In genomic region chr5:176406436-176407052, GRCh38 we compare ENCODE assay signal across 27 cellular contexts. TPM values are rescaled to one million over a fixed set of nuclear protein-coding genes. Genes with fewer than 3 reads are reported as not detected.
DNase-seq lines count a peak whose midpoint lies in the region; ATAC-seq, FAIRE-seq and TF ChIP-seq lines count a peak whose summit lies in the region.
"Had no signal": no experiment of that assay in that cellular context is flagged by ENCODE, and none has a peak within 500 bp of the region (broad histone marks: within the 10 kb centered on the region; RNA-seq: fewer than 3 reads in every experiment).

No MANE protein-coding gene starts in this region.

- H3K27ac ChIP-seq in A549 (no peak overlapping the region), KMS-11 (peak overlapping the region; percentile 94), angular gyrus (ENCODE audit: low read depth, low read length) (peak overlapping the region; percentile 29)
- H3K27ac ChIP-seq: parathyroid adenoma had no signal

- no peaks in the 10 kb centered on the region for H4K20me1 ChIP-seq in KMS-11 (ENCODE audit: insufficient read depth)

- H3K36me3 ChIP-seq in KMS-11 (ENCODE audit: insufficient read depth) (no peaks in the 10 kb centered on the region), mucosa of descending colon (ENCODE audit: low read depth) (no peaks in the 10 kb centered on the region)

- TF ChIP-seq CTCF in A549 (IDR thresholded peaks at IDR 0.05): no peak
- TF ChIP-seq CTCF in KMS-11 (conservative IDR thresholded peaks at IDR 0.05; ENCODE audit: low read depth, low read length): no peak
- TF ChIP-seq CTCF in mucosa of descending colon (IDR thresholded peaks at IDR 0.05): no peak
- no peak for TF ChIP-seq CTCF in omental fat pad (IDR thresholded peaks at IDR 0.05)
- no peak for TF ChIP-seq CTCF in CD14-positive monocyte (IDR thresholded peaks at IDR 0.05)

- H3K4me1 ChIP-seq in A549 (peaks cover 10% of the 10 kb centered on the region; the same call in 1 of the 3 replicates), KMS-11 (ENCODE audit: low read depth, poor library complexity, severe bottlenecking) (peaks cover 52% of the 10 kb centered on the region), mucosa of descending colon (ENCODE audit: low read depth) (peaks cover 48% of the 10 kb centered on the region)

- CTCF ChIA-PET in A549 (lab: Yijun Ruan, JAX): interaction anchor here (0.6 to 5.7 kb wide), 11 partner anchors 10 to 464 kb away, joined by 3 to 49 read pairs (median 4); partner anchors contain the start of genes CLTB, FAF2 and TSPAN17

- intact Hi-C loops in mucosa of descending colon (cut with DNase I, micrococcal nuclease): no loop called here
- intact Hi-C loops in CD14-positive monocyte (cut with micrococcal nuclease): no loop called here

- POLR2A ChIA-PET in A549 (lab: Yijun Ruan, JAX): interaction anchor here (1.9 kb wide), 1 partner anchor 17 kb away, joined by 5 read pairs; no protein-coding TSS in a partner anchor

- no peak for TF ChIP-seq RAD21 in A549 (conservative IDR thresholded peaks at IDR 0.05 in 1 of 2, IDR thresholded peaks at IDR 0.05 in 1 of 2)

- WGBS in A549 (ENCODE audit: missing lambda C conversion rate): 86% methylated on average over 9 of the region's 9 CpGs

- no peak for FAIRE-seq in A549 (lab: Jason Lieb, UNC)
- FAIRE-seq: TTC549 had no signal

- no peak for TF ChIP-seq EP300 in A549 (IDR thresholded peaks at IDR 0.05)

- H3K9ac ChIP-seq in KMS-11: peak overlapping the region; percentile 60; the same call in 1 of the 2 replicates
- H3K9ac ChIP-seq: parathyroid adenoma had no signal

- H3K36me3 Mint-ChIP-seq in CD14-positive monocyte: peaks cover 68 to 82% of the 10 kb centered on the region in 2 donors

- no peak for DNase-seq in A549 (ENCODE audit: low read depth in 1 of 2, low spot score in 1 of 2)
- DNase-seq in mucosa of descending colon: peak in 2 of 3 donors; percentile 42 to 51
- DNase-seq in omental fat pad (ENCODE audit: low spot score): no peak
- no peak for DNase-seq in CD14-positive monocyte (ENCODE audit: low spot score)
- DNase-seq: activated naive CD4-positive, alpha-beta T cell treated with anti-CD3 and anti-CD28 coated beads for 36 hours; activated T-cell treated with anti-CD3 and anti-CD28 coated beads, Interleukin-2, amount 50 U/mL, for 72 hours; AML-193; CD4-positive, alpha-beta memory T cell; DMS 273 treated with DMSO at 0.1 percent for 48 hours; EL; NCI-H1092 treated with DMSO at 0.1 percent for 48 hours; NCI-H1694 treated with DMSO at 0.1 percent for 48 hours; NCI-H446 treated with DMSO at 0.1 percent for 48 hours; NCI-H774; retina; stimulated activated naive B cell treated with anti-CD40 and anti-IgM and Interleukin-4, amounts not matched to agents 10 μg/mL and 1 μg/mL and 100 μg/mL, for 72 hours; substantia nigra had no signal

- H3K27ac Mint-ChIP-seq in CD14-positive monocyte: peak overlapping the region in 2 of 7 donors; percentile 12 to 78
- H3K27ac Mint-ChIP-seq: activated naive CD4-positive, alpha-beta T cell treated with anti-CD3 and anti-CD28 coated beads for 36 hours; activated T-cell treated with anti-CD3 and anti-CD28 coated beads, Interleukin-2, amount 50 U/mL, for 72 hours; memory B cell; stimulated activated naive B cell treated with anti-CD40 and anti-IgM and Interleukin-4, amounts not matched to agents 10 μg/mL and 1 μg/mL and 100 μg/mL, for 72 hours had no signal

- H3K4me3 ChIP-seq in A549: no peak overlapping the region
- H3K4me3 ChIP-seq in KMS-11 (IDR thresholded peaks at IDR 0.05; ENCODE audit: insufficient read depth, low read depth, low read length): no peak overlapping the region
- no peak overlapping the region for H3K4me3 ChIP-seq in mucosa of descending colon

- ATAC-seq in A549 (peak; percentile 22 to 26; a peak in 4 of 6 replicates), mucosa of descending colon (peak; percentile 1), omental fat pad (ENCODE audit: low FRiP score) (no peak), HG03460 (IDR thresholded peaks at IDR 0.05; ENCODE audit: unreplicated experiment) (no peak), GM19463 (IDR thresholded peaks at IDR 0.05; ENCODE audit: unreplicated experiment) (no peak)
- ATAC-seq: activated T-cell treated with anti-CD3 and anti-CD28 coated beads, Interleukin-2, amount 50 U/mL, for 72 hours; left lobe of liver; stimulated activated naive B cell treated with anti-CD40 and anti-IgM and Interleukin-4, amounts not matched to agents 10 μg/mL and 1 μg/mL and 100 μg/mL, for 72 hours had no signal

- H3K27me3 Mint-ChIP-seq in CD14-positive monocyte (ENCODE audit: low read depth in 3 of 3): no peaks in the 10 kb centered on the region
- H3K27me3 Mint-ChIP-seq: CD4-positive, alpha-beta memory T cell; memory B cell; stimulated activated naive B cell treated with anti-CD40 and anti-IgM and Interleukin-4, amounts not matched to agents 10 μg/mL and 1 μg/mL and 100 μg/mL, for 72 hours had no signal

- H2AFZ ChIP-seq in KMS-11 (ENCODE audit: low read depth): no peak overlapping the region
- H2AFZ ChIP-seq: parathyroid adenoma had no signal

- H3K9me3 Mint-ChIP-seq in CD14-positive monocyte: peaks cover 0 to 2% (median 0%) of the 10 kb centered on the region in 7 donors
- H3K9me3 Mint-ChIP-seq: activated naive CD4-positive, alpha-beta T cell treated with anti-CD3 and anti-CD28 coated beads for 36 hours; activated T-cell treated with anti-CD3 and anti-CD28 coated beads, Interleukin-2, amount 50 U/mL, for 72 hours; brain; CD4-positive, alpha-beta memory T cell; memory B cell; neural crest cell; stimulated activated naive B cell treated with anti-CD40 and anti-IgM and Interleukin-4, amounts not matched to agents 10 μg/mL and 1 μg/mL and 100 μg/mL, for 72 hours had no signal

- no peaks in the 10 kb centered on the region for H3K79me2 ChIP-seq in KMS-11 (ENCODE audit: insufficient read depth, low read depth)

- H3K4me3 Mint-ChIP-seq in CD14-positive monocyte: no peak overlapping the region
- H3K4me3 Mint-ChIP-seq: activated naive CD4-positive, alpha-beta T cell treated with anti-CD3 and anti-CD28 coated beads for 36 hours; activated T-cell treated with anti-CD3 and anti-CD28 coated beads, Interleukin-2, amount 50 U/mL, for 72 hours; brain; CD4-positive, alpha-beta memory T cell; memory B cell; neural crest cell; stimulated activated naive B cell treated with anti-CD40 and anti-IgM and Interleukin-4, amounts not matched to agents 10 μg/mL and 1 μg/mL and 100 μg/mL, for 72 hours had no signal

- TF ChIP-seq POLR2A in A549 (IDR thresholded peaks at IDR 0.05; ENCODE audit: low read length): no peak

- H3K4me1 Mint-ChIP-seq in CD14-positive monocyte: peaks cover 8% of the 10 kb centered on the region
- H3K4me1 Mint-ChIP-seq: neural crest cell had no signal

- no peaks in the 10 kb centered on the region for H3K27me3 ChIP-seq in KMS-11 (ENCODE audit: insufficient read depth, low read depth)

- no peaks in the 10 kb centered on the region for H3K9me3 ChIP-seq in A549
- no peaks in the 10 kb centered on the region for H3K9me3 ChIP-seq in mucosa of descending colon

- no peak overlapping the region for H3K4me2 ChIP-seq in A549
- H3K4me2 ChIP-seq in KMS-11: peak overlapping the region; percentile 82

TF ChIP-seq in A549, 52 proteins besides CTCF, POLR2A, EP300 and RAD21 (continues in another document):
- TF ChIP-seq JUNB (IDR thresholded peaks at IDR 0.05): no peak

RNA-seq across cellular contexts. Expression of gene CLTB, which starts 9.8 kb away (rescaled TPM):
- 30.9 and 47.4 TPM in 2 replicates for polyA plus RNA-seq in A549 (2011; rRNA removed)
- 90.4 and 94.8 TPM in 2 replicates for polyA plus RNA-seq in A549 (2012; cell fraction: cytosol; rRNA removed)
- polyA plus RNA-seq in A549 (2012; cell fraction: nucleus; rRNA removed): 70.3 and 77.1 TPM in 2 replicates
- 42.2 to 49.8 TPM (median 44.1 TPM) in 3 replicates for polyA plus RNA-seq in A549 (2017; fragmentation: RNase III; extraction: RNeasy Plus Mini Kit Qiagen cat#74134 plus additional on column Dnase treatment)
- 17.0 and 19.8 TPM in 2 replicates for polyA minus RNA-seq in A549 (2011; rRNA and poly(A)+ RNA removed)
- total RNA-seq in mucosa of descending colon: 100 to 1,000 TPM; 144 to 234 (median 199) TPM
- 100 to 1,000 TPM; 119 to 171 (median 128) TPM for total RNA-seq in omental fat pad
- 10 to 100 TPM; 75.2 to 87.6 TPM for polyA plus RNA-seq in CD14-positive monocyte

RNA-seq across cellular contexts. Expression of gene HIGD2A, which starts 18.0 kb away (rescaled TPM):
- polyA plus RNA-seq in A549 (2011; rRNA removed): 102 and 114 TPM in 2 replicates
- polyA plus RNA-seq in A549 (2012; cell fraction: cytosol; rRNA removed): 284 and 313 TPM in 2 replicates
- 167 and 175 TPM in 2 replicates for polyA plus RNA-seq in A549 (2012; cell fraction: nucleus; rRNA removed)
- polyA plus RNA-seq in A549 (2017; fragmentation: RNase III; extraction: RNeasy Plus Mini Kit Qiagen cat#74134 plus additional on column Dnase treatment): 194 to 205 TPM (median 197 TPM) in 3 replicates
- polyA minus RNA-seq in A549 (2011; rRNA and poly(A)+ RNA removed): 69.8 and 87.4 TPM in 2 replicates
- total RNA-seq in mucosa of descending colon: 100 to 1,000 TPM; 186 to 257 (median 198) TPM
- total RNA-seq in omental fat pad: 100 to 1,000 TPM; 105 to 134 (median 116) TPM
- 100 to 1,000 TPM; 260 to 298 TPM for polyA plus RNA-seq in CD14-positive monocyte

RNA-seq across cellular contexts. Expression of gene NOP16, which starts 18.1 kb away (rescaled TPM):
- polyA plus RNA-seq in A549 (2011; rRNA removed) (77.5 and 90.7 TPM in 2 replicates), A549 (2017; fragmentation: RNase III; extraction: RNeasy Plus Mini Kit Qiagen cat#74134 plus additional on column Dnase treatment) (106 to 139 TPM (median 127 TPM) in 3 replicates), CD14-positive monocyte (10 to 100 TPM; 17.2 to 23.4 TPM)
- polyA plus RNA-seq in A549 (2012; cell fraction: cytosol; rRNA removed): 135 and 187 TPM in 2 replicates
- polyA plus RNA-seq in A549 (2012; cell fraction: nucleus; rRNA removed): 111 and 119 TPM in 2 replicates
- 33.9 and 41.9 TPM in 2 replicates for polyA minus RNA-seq in A549 (2011; rRNA and poly(A)+ RNA removed)
- total RNA-seq in mucosa of descending colon (10 to 100 TPM; 17.0 to 22.9 (median 18.4) TPM), omental fat pad (10 to 100 TPM in 3 of 4 donors, 1 to 10 TPM in 1; 6.1 to 84.7 (median 24.3) TPM)

RNA-seq across cellular contexts. Expression of gene ARL10, which starts 41.3 kb away (rescaled TPM):
- polyA plus RNA-seq in A549 (2011; rRNA removed) (0.12 and 0.21 TPM in 2 replicates), A549 (2017; fragmentation: RNase III; extraction: RNeasy Plus Mini Kit Qiagen cat#74134 plus additional on column Dnase treatment) (0.15 to 0.51 TPM (median 0.38 TPM) in 3 replicates), CD14-positive monocyte (under 1 TPM in 1 of 2 donors, not detected in 1; 0.04 TPM)
- 0.25 and 0.36 TPM in 2 replicates for polyA plus RNA-seq in A549 (2012; cell fraction: cytosol; rRNA removed)
- polyA plus RNA-seq in A549 (2012; cell fraction: nucleus; rRNA removed): 0.01 and 0.04 TPM in 2 replicates
- 0.08 and 0.10 TPM in 2 replicates for polyA minus RNA-seq in A549 (2011; rRNA and poly(A)+ RNA removed)
- total RNA-seq in mucosa of descending colon (10 to 100 TPM in 1 of 3 donors, 1 to 10 TPM in 2; 2.1 to 12.2 (median 2.3) TPM), omental fat pad (10 to 100 TPM in 1 of 4 donors, 1 to 10 TPM in 3; 4.2 to 12.1 (median 6.7) TPM)

RNA-seq across cellular contexts. Expression of gene FAF2, which starts 41.6 kb away (rescaled TPM):
- polyA plus RNA-seq in A549 (2011; rRNA removed) (90.3 and 90.6 TPM in 2 replicates), A549 (2017; fragmentation: RNase III; extraction: RNeasy Plus Mini Kit Qiagen cat#74134 plus additional on column Dnase treatment) (42.4 to 43.6 TPM (median 42.5 TPM) in 3 replicates), CD14-positive monocyte (10 to 100 TPM; 11.5 to 14.8 TPM)
- polyA plus RNA-seq in A549 (2012; cell fraction: cytosol; rRNA removed): 19.1 and 24.3 TPM in 2 replicates
- 19.7 and 28.6 TPM in 2 replicates for polyA plus RNA-seq in A549 (2012; cell fraction: nucleus; rRNA removed)
- 69.9 and 76.2 TPM in 2 replicates for polyA minus RNA-seq in A549 (2011; rRNA and poly(A)+ RNA removed)
- total RNA-seq in mucosa of descending colon (10 to 100 TPM; 33.1 to 36.1 (median 33.4) TPM), omental fat pad (10 to 100 TPM; 27.6 to 31.1 (median 27.8) TPM)

Comparison
In these comparisons a context has a peak if more than half of its experiments do, and no peak if none do; other contexts are left out.
1. ATAC-seq: peak in A549 (2 of 2) and mucosa of descending colon (single experiment); none in omental fat pad (single experiment), HG03460 (single experiment) and GM19463 (single experiment).
2. DNase-seq: peak in mucosa of descending colon (2 of 3); none in A549 (0 of 2), omental fat pad (single experiment) and CD14-positive monocyte (single experiment).
3. H3K27ac ChIP-seq: peak in KMS-11 (single experiment) and angular gyrus (single experiment); none in A549 (0 of 2).